8 cellular contexts compared by ENCODE assay signal in the genomic region with DNA sequence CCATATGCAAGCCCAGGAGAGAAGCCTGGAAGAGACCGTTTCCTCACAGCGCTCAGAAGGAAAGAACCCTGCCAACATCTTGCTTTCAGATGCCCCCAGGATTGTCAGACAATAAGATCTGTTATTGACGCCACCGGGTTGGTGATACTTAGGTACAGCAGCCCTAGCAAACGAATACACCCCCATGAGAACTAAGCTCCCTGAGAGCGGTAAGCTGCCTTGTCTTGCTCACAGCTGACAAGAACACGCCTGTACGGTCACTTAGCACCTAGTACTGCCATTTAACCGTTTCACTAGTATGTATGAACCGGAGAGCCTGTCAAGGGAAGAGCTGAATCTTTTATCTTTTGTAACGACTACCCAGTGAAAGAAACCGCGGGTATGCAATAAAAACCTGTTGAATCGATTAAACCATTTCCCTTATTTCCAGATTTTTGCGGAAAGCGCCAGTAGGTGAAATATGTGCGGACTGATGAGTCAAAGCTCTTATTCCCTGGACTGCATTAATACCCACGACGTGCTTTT. TPM values are rescaled to one million over a fixed set of nuclear protein-coding genes. Genes with fewer than 3 reads are reported as not detected.
DNase-seq lines count a peak whose midpoint lies in the region; ATAC-seq and TF ChIP-seq lines count a peak whose summit lies in the region.

No MANE protein-coding gene starts in this region.

- peak overlapping the region; percentile 31; the same call in 1 of the 2 replicates for H2AFZ ChIP-seq in GM23248
- H2AFZ ChIP-seq in PC-9: no peak overlapping the region

- H3K9ac ChIP-seq in GM23248 (no peak overlapping the region), SK-N-MC (ENCODE audit: insufficient read length) (no peak overlapping the region)

- H3K9me3 Mint-ChIP-seq in osteocyte (ENCODE audit: unreplicated experiment): peaks cover 2% of the 10 kb centered on the region

- H3K4me3 ChIP-seq in GM23248 (peak overlapping the region; percentile 52), SK-N-MC (peak overlapping the region; percentile 62), fibroblast of pulmonary artery (replicated peaks; ENCODE audit: low read depth, low read length) (peak overlapping the region; percentile 55), PC-9 (no peak overlapping the region)

- peaks cover 20% of the 10 kb centered on the region for H3K27me3 Mint-ChIP-seq in osteocyte (ENCODE audit: unreplicated experiment)

- H3K9me2 ChIP-seq in GM23248 (ENCODE audit: insufficient read depth) (no peaks in the 10 kb centered on the region), PC-9 (ENCODE audit: insufficient read depth) (no peaks in the 10 kb centered on the region)

- no TSS peak for BruUV-seq in PC-9 (replicated peaks; lab: Mats Ljungman, UMichigan)

- H3K4me1 ChIP-seq in GM23248 (ENCODE audit: insufficient read depth) (0 out of 2 replicates have a peak, but pooled peaks cover 4% of the 10 kb centered on the region), PC-9 (replicated peaks; ENCODE audit: insufficient read depth) (no peaks in the 10 kb centered on the region)

- H3K4me2 ChIP-seq in GM23248 (ENCODE audit: unreplicated experiment): peak overlapping the region; percentile 71
- no peak overlapping the region for H3K4me2 ChIP-seq in PC-9

- H3K79me2 ChIP-seq in GM23248 (ENCODE audit: insufficient read depth) (no peaks in the 10 kb centered on the region), PC-9 (ENCODE audit: low read depth) (no peaks in the 10 kb centered on the region)

- H4K20me1 ChIP-seq in GM23248 (ENCODE audit: insufficient read depth) (no peaks in the 10 kb centered on the region), PC-9 (ENCODE audit: insufficient read depth) (no peaks in the 10 kb centered on the region)

- peaks cover 1% of the 10 kb centered on the region for H3K36me3 Mint-ChIP-seq in osteocyte (ENCODE audit: unreplicated experiment)

- ATAC-seq in GM21526 (IDR thresholded peaks at IDR 0.05; ENCODE audit: low FRiP score, unreplicated experiment) (no peak), HG02840 (IDR thresholded peaks at IDR 0.05; ENCODE audit: low FRiP score, unreplicated experiment) (no peak), HG03521 (IDR thresholded peaks at IDR 0.05; ENCODE audit: unreplicated experiment) (no peak)

- H3F3A ChIP-seq in GM23248 (ENCODE audit: insufficient read depth) (no peaks in the 10 kb centered on the region), PC-9 (ENCODE audit: insufficient read depth, low read depth) (no peaks in the 10 kb centered on the region)

- H3K36me3 ChIP-seq in GM23248 (ENCODE audit: low read depth) (no peaks in the 10 kb centered on the region), SK-N-MC (ENCODE audit: insufficient read depth, low read length) (no peaks in the 10 kb centered on the region), PC-9 (ENCODE audit: low read depth) (no peaks in the 10 kb centered on the region)

- no peak overlapping the region for H3K27ac ChIP-seq in GM23248
- no peak overlapping the region for H3K27ac ChIP-seq in SK-N-MC
- H3K27ac ChIP-seq in PC-9: no peak overlapping the region

- H3K27me3 ChIP-seq in GM23248 (replicated peaks; ENCODE audit: insufficient read depth): peaks cover 42% of the 10 kb centered on the region
- H3K27me3 ChIP-seq in PC-9 (ENCODE audit: insufficient read depth, low read depth): peaks cover 46% of the 10 kb centered on the region

- H3K9me3 ChIP-seq in GM23248 (ENCODE audit: low read depth): no peaks in the 10 kb centered on the region
- H3K9me3 ChIP-seq in SK-N-MC (ENCODE audit: low read depth, low read length): no peaks in the 10 kb centered on the region
- peaks cover 6% of the 10 kb centered on the region; the same call in 1 of the 2 replicates for H3K9me3 ChIP-seq in PC-9 (ENCODE audit: insufficient read depth, low read depth)

- TF ChIP-seq CTCF in fibroblast of pulmonary artery (IDR thresholded peaks at IDR 0.05; ENCODE audit: low read length, missing control alignments) (no peak), osteocyte (IDR thresholded peaks at IDR 0.05) (no peak), PC-9 (conservative IDR thresholded peaks at IDR 0.05) (no peak)

- intact Hi-C loops in PC-9 (cut with micrococcal nuclease; ENCODE audit: unreplicated experiment): no loop called here

- POLR2A ChIA-PET in PC-9 (lab: Charles Lee; ENCODE audit: unreplicated experiment): no interaction called here

- peak overlapping the region; percentile 91 for H3K4me3 Mint-ChIP-seq in osteocyte (ENCODE audit: unreplicated experiment)

- WGBS in GM23248 (ENCODE audit: low coverage in 1 of 2, low lambda C conversion rate in 2 of 2, missing lambda C conversion rate in 2 of 2), 2 experiments: 2 to 4% methylated on average over 19 of the region's 19 CpGs

- no peak overlapping the region for H3K27ac Mint-ChIP-seq in osteocyte (ENCODE audit: unreplicated experiment)

- in situ Hi-C loops in GM23248 (cut with MboI): no loop called here

- DNase-seq in GM23248 (peak; percentile 52), SK-N-MC (ENCODE audit: low read depth, low spot score) (no peak), fibroblast of pulmonary artery (ENCODE audit: low read depth) (no peak), osteocyte (ENCODE audit: extremely low spot score, unreplicated experiment) (no peak), PC-9 (no peak)

- CTCF ChIA-PET in PC-9 (lab: Charles Lee): interaction anchor here (0.7 kb wide), 1 partner anchor 423 kb away, joined by 3 read pairs; no protein-coding TSS in a partner anchor

- peaks cover 13% of the 10 kb centered on the region for H3K4me1 Mint-ChIP-seq in osteocyte (ENCODE audit: unreplicated experiment)

RNA-seq across cellular contexts. Expression of gene ZBTB8B, which starts 0.6 kb away (rescaled TPM):
- not detected in 2 replicates for total RNA-seq in GM23248 (2014; rRNA removed; shearing (Covaris generic))
- not detected in 2 replicates for polyA plus RNA-seq in GM23248 (2016; fragmentation: Nextera tagmentation; extraction: Ambion mirVana)
- total RNA-seq in osteocyte (0.08 and 0.10 TPM in 2 replicates), PC-9 (2021) (0.05 and 0.09 TPM in 2 replicates)
